In genomic region chr19:50820549-50821247, GRCh38 we compare ENCODE assay signal across 10 cellular contexts. TPM values are rescaled to one million over a fixed set of nuclear protein-coding genes. Genes with fewer than 3 reads are reported as not detected.
DNase-seq lines count a peak whose midpoint lies in the region; ATAC-seq and TF ChIP-seq lines count a peak whose summit lies in the region.
"Had no signal": no experiment of that assay in that cellular context is flagged by ENCODE, and none has a peak within 500 bp of the region (broad histone marks: within the 10 kb centered on the region; RNA-seq: fewer than 3 reads in every experiment).

No MANE protein-coding gene starts in this region.

- no peaks in the 10 kb centered on the region for H3K9me3 Mint-ChIP-seq in activated naive CD4-positive, alpha-beta T cell treated with anti-CD3 and anti-CD28 coated beads, Interleukin-2, amount 50 U/mL, for 24 hours

- no peaks in the 10 kb centered on the region for H3K36me3 Mint-ChIP-seq in activated naive CD4-positive, alpha-beta T cell treated with anti-CD3 and anti-CD28 coated beads, Interleukin-2, amount 50 U/mL, for 24 hours

- peak; percentile 32 for ATAC-seq in upper lobe of right lung

- peak overlapping the region; percentile 52 for H3K4me3 Mint-ChIP-seq in activated naive CD4-positive, alpha-beta T cell treated with anti-CD3 and anti-CD28 coated beads, Interleukin-2, amount 50 U/mL, for 24 hours

- TF ChIP-seq POLR2A in Peyer's patch (IDR thresholded peaks at IDR 0.05) = peak in 1 of 2 donors; percentile 53
- TF ChIP-seq POLR2A in erythroblast (IDR thresholded peaks at IDR 0.05; ENCODE audit: low read length) = no peak

- H3K27me3 Mint-ChIP-seq in activated naive CD4-positive, alpha-beta T cell treated with anti-CD3 and anti-CD28 coated beads, Interleukin-2, amount 50 U/mL, for 24 hours = peaks cover 52% of the 10 kb centered on the region

- intact Hi-C loops in left ventricle myocardium inferior (cut with micrococcal nuclease) = no loop called here
- intact Hi-C loops in upper lobe of right lung (cut with DNase I) = no loop called here

- H3K4me1 Mint-ChIP-seq in activated naive CD4-positive, alpha-beta T cell treated with anti-CD3 and anti-CD28 coated beads, Interleukin-2, amount 50 U/mL, for 24 hours = peaks cover 43% of the 10 kb centered on the region

- H3K4me3 ChIP-seq in Peyer's patch (peak overlapping the region in 3 of 4 donors; percentile 1 to 44 (median 41)), left ventricle myocardium inferior (peak overlapping the region; percentile 39), upper lobe of right lung (no peak overlapping the region), MG63 (no peak overlapping the region)

- H3K27me3 ChIP-seq in Peyer's patch (no peaks in the 10 kb centered on the region), left ventricle myocardium inferior (ENCODE audit: low read depth) (peaks cover 99% of the 10 kb centered on the region), upper lobe of right lung (peaks cover 45% of the 10 kb centered on the region), MG63 (peaks cover 52% of the 10 kb centered on the region)

- H3K27ac ChIP-seq in Peyer's patch = peak overlapping the region; percentile 40 to 69 (median 64)
- H3K27ac ChIP-seq in left ventricle myocardium inferior (replicated peaks) = no peak overlapping the region
- H3K27ac ChIP-seq in upper lobe of right lung = no peak overlapping the region

- H3K4me1 ChIP-seq in Peyer's patch (peaks cover 3 to 22% (median 7%) of the 10 kb centered on the region in 4 donors), left ventricle myocardium inferior (peaks cover 19% of the 10 kb centered on the region), upper lobe of right lung (no peaks in the 10 kb centered on the region)

- H3K36me3 ChIP-seq in Peyer's patch (no peaks in the 10 kb centered on the region), left ventricle myocardium inferior (no peaks in the 10 kb centered on the region), upper lobe of right lung (no peaks in the 10 kb centered on the region), MG63 (no peaks in the 10 kb centered on the region)

- DNase-seq in activated naive CD4-positive, alpha-beta T cell (lab: John Stamatoyannopoulos, UW) = no peak
- DNase-seq in Peyer's patch (peak; percentile 53 to 88 (median 82)), left ventricle myocardium inferior (no peak), upper lobe of right lung (peak; percentile 65), MG63 (no peak), erythroblast (lab: John Stamatoyannopoulos, UW) (no peak), NCI-H1930 (lab: John Stamatoyannopoulos, UW) (no peak)
- DNase-seq: HCEC 1CT had no signal

- no peaks in the 10 kb centered on the region for H3K9me3 ChIP-seq in Peyer's patch
- H3K9me3 ChIP-seq in left ventricle myocardium inferior (replicated peaks) = no peaks in the 10 kb centered on the region
- no peaks in the 10 kb centered on the region for H3K9me3 ChIP-seq in upper lobe of right lung
- peaks cover under 1% of the 10 kb centered on the region; the same call in 1 of the 2 replicates for H3K9me3 ChIP-seq in MG63

- H3K27ac Mint-ChIP-seq in activated naive CD4-positive, alpha-beta T cell treated with anti-CD3 and anti-CD28 coated beads, Interleukin-2, amount 50 U/mL, for 24 hours = no peak overlapping the region

- TF ChIP-seq CTCF in Peyer's patch (IDR thresholded peaks at IDR 0.05) (no peak), left ventricle myocardium inferior (IDR thresholded peaks at IDR 0.05; ENCODE audit: borderline replicate concordance) (no peak), upper lobe of right lung (IDR thresholded peaks at IDR 0.05) (no peak)

RNA-seq across cellular contexts. Expression of gene KLK1, which starts 2.9 kb away (rescaled TPM):
- 10 to 100 TPM; 24.5 to 60.2 (median 47.3) TPM for total RNA-seq in Peyer's patch
- total RNA-seq in left ventricle myocardium inferior = 0.41 TPM
- 1.7 TPM for total RNA-seq in upper lobe of right lung
- total RNA-seq in MG63 (2014; rRNA removed; shearing (Covaris generic); ENCODE audit: low replicate concordance) = not detected in 2 replicates
- total RNA-seq: liver had no signal

RNA-seq across cellular contexts. Expression of gene KLK15, which starts 12.7 kb away (rescaled TPM):
- not detected for total RNA-seq in Peyer's patch
- not detected for total RNA-seq in left ventricle myocardium inferior
- not detected for total RNA-seq in upper lobe of right lung
- total RNA-seq in MG63 (2014; rRNA removed; shearing (Covaris generic); ENCODE audit: low replicate concordance) = not detected in 2 replicates
- total RNA-seq: liver had no signal

RNA-seq across cellular contexts. Expression of gene ACP4, which starts 30.5 kb away (rescaled TPM):
- total RNA-seq in Peyer's patch (not detected), left ventricle myocardium inferior (not detected), upper lobe of right lung (not detected)
- total RNA-seq in MG63 (2014; rRNA removed; shearing (Covaris generic); ENCODE audit: low replicate concordance) = not detected in 2 replicates
- total RNA-seq: liver had no signal

RNA-seq across cellular contexts. Expression of gene KLK3, which starts 34.0 kb away (rescaled TPM):
- total RNA-seq in Peyer's patch (1 to 10 TPM in 3 of 4 donors, not detected in 1; 1.2 to 2.4 (median 1.9) TPM), left ventricle myocardium inferior (not detected), upper lobe of right lung (not detected)
- not detected in 2 replicates for total RNA-seq in MG63 (2014; rRNA removed; shearing (Covaris generic); ENCODE audit: low replicate concordance)
- total RNA-seq: liver had no signal

RNA-seq across cellular contexts. Expression of gene GPR32, which starts 50.4 kb away (rescaled TPM):
- total RNA-seq in Peyer's patch = not detected
- not detected for total RNA-seq in left ventricle myocardium inferior
- not detected for total RNA-seq in upper lobe of right lung
- not detected in 2 replicates for total RNA-seq in MG63 (2014; rRNA removed; shearing (Covaris generic); ENCODE audit: low replicate concordance)
- total RNA-seq: liver had no signal

Comparison
In these comparisons a context has a peak if more than half of its experiments do, and no peak if none do; other contexts are left out.
1. DNase-seq: peak in Peyer's patch (3 of 3) and upper lobe of right lung (single experiment); none in activated naive CD4-positive, alpha-beta T cell (0 of 4), left ventricle myocardium inferior (single experiment), MG63 (single experiment), erythroblast (0 of 2) and NCI-H1930 (0 of 2).
2. H3K27ac ChIP-seq: peak in Peyer's patch (4 of 4); none in left ventricle myocardium inferior (single experiment) and upper lobe of right lung (single experiment).
3. H3K4me3 ChIP-seq: peak in Peyer's patch (3 of 4) and left ventricle myocardium inferior (single experiment); none in upper lobe of right lung (single experiment) and MG63 (single experiment).